11 cellular contexts compared by ENCODE assay signal in the genomic region with DNA sequence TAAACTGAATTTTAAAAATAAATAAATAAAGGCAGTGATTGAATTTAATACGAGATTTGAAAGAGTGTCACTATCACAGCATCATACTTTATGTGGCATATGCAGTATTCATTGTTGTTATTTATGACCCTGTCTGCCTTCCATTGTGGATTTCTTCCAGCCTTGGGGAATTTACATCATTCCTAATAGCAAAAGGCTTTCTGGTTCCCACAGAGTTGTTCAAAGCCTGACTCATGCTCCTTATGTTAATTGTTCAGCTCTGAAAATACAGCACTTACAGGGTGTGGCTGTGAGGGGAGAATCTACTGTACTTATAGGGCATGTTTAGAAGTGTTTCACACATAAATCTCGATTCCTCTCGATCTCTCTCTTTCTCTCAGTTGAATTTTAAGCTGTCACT. TPM values are rescaled to one million over a fixed set of nuclear protein-coding genes. Genes with fewer than 3 reads are reported as not detected.
DNase-seq lines count a peak whose midpoint lies in the region; ATAC-seq and TF ChIP-seq lines count a peak whose summit lies in the region.
"Had no signal": no experiment of that assay in that cellular context is flagged by ENCODE, and none has a peak within 500 bp of the region (broad histone marks: within the 10 kb centered on the region; RNA-seq: fewer than 3 reads in every experiment).

No MANE protein-coding gene starts in this region.

- H3K9me3 ChIP-seq in HUES48 (ENCODE audit: control insufficient read depth, insufficient read depth, low read length), result no peaks in the 10 kb centered on the region

- peaks cover 38% of the 10 kb centered on the region for H3K4me1 Mint-ChIP-seq in brain
- peaks cover 3% of the 10 kb centered on the region for H3K4me1 Mint-ChIP-seq in activated CD8-positive, alpha-beta memory T cell treated with anti-CD3 and anti-CD28 coated beads, Interleukin-2, amount 10 ng/mL, durations not matched to agents 7 days and 5 days
- H3K4me1 Mint-ChIP-seq: CD4-positive, CD25-positive, alpha-beta regulatory T cell had no signal

- H3K36me3 ChIP-seq in HUES48 (ENCODE audit: control insufficient read depth, insufficient read depth, low read length), result no peaks in the 10 kb centered on the region

- DNase-seq in AG04449 (ENCODE audit: low read depth, low spot score) (peak; percentile 88), kidney glomerular epithelial cell (lab: John Stamatoyannopoulos, UW) (peak; percentile 67), ureter (ENCODE audit: low spot score) (no peak)
- DNase-seq in activated CD8-positive, alpha-beta memory T cell treated with anti-CD3 and anti-CD28 coated beads, Interleukin-2, amount 10 ng/mL, durations not matched to agents 7 days and 5 days, result no peak
- DNase-seq in activated CD4-positive, alpha-beta T cell treated with anti-CD3 and anti-CD28 coated beads for 48 hours, result no peak
- DNase-seq: CD4-positive, CD25-positive, alpha-beta regulatory T cell; SHP77 had no signal

- no peak for ATAC-seq in activated CD8-positive, alpha-beta memory T cell treated with anti-CD3 and anti-CD28 coated beads, Interleukin-2, amount 10 ng/mL, durations not matched to agents 7 days and 5 days
- no peak for ATAC-seq in HG02759 (IDR thresholded peaks at IDR 0.05; ENCODE audit: unreplicated experiment)

- CTCF ChIA-PET in AG04449 (lab: Yijun Ruan, JAX), result interaction anchor here (0.8 to 2.0 kb wide), 2 partner anchors 8 to 52 kb away, joined by 5 read pairs; no protein-coding TSS in a partner anchor
- CTCF ChIA-PET in activated CD8-positive, alpha-beta memory T cell treated with anti-CD3 and anti-CD28 coated beads, Interleukin-2, amount 10 ng/mL, durations not matched to agents 7 days and 5 days (lab: Charles Lee), result no interaction called here

- H3K36me3 Mint-ChIP-seq in brain, result peaks cover 24% of the 10 kb centered on the region
- H3K36me3 Mint-ChIP-seq in activated CD8-positive, alpha-beta memory T cell treated with anti-CD3 and anti-CD28 coated beads, Interleukin-2, amount 10 ng/mL, durations not matched to agents 7 days and 5 days, result peaks cover 5% of the 10 kb centered on the region

- no peak overlapping the region for H3K4me3 ChIP-seq in AG04449 (ENCODE audit: low read depth, low read length)
- H3K4me3 ChIP-seq in HUES48 (ENCODE audit: low read depth, low read length), result peak overlapping the region; percentile 16; the same call in 1 of the 2 replicates

- H3K27me3 Mint-ChIP-seq in brain, result peaks cover 7% of the 10 kb centered on the region
- no peaks in the 10 kb centered on the region for H3K27me3 Mint-ChIP-seq in activated CD8-positive, alpha-beta memory T cell treated with anti-CD3 and anti-CD28 coated beads, Interleukin-2, amount 10 ng/mL, durations not matched to agents 7 days and 5 days
- H3K27me3 Mint-ChIP-seq: CD4-positive, CD25-positive, alpha-beta regulatory T cell; dendritic cell treated with granulocyte-macrophage colony-stimulating factor and Interleukin-4, amounts not matched to agents 40 ng/mL and 50 ng/mL, for 4 days had no signal

- peaks cover 23% of the 10 kb centered on the region for H3K4me1 ChIP-seq in HUES48 (ENCODE audit: control insufficient read depth, insufficient read depth, low read length)

- no peak overlapping the region for H3K9ac ChIP-seq in HUES48 (ENCODE audit: low read depth, low read length)

- no peaks in the 10 kb centered on the region for H3K27me3 ChIP-seq in HUES48 (ENCODE audit: control insufficient read depth, insufficient read depth, low read length)

- H3K27ac ChIP-seq in HUES48 (ENCODE audit: low read depth, low read length), result peak overlapping the region; percentile 88

- POLR2A ChIA-PET in AG04449 (lab: Yijun Ruan, JAX), result no interaction called here

- H3K27ac Mint-ChIP-seq in brain, result peak overlapping the region in 3 of 5 experiments; percentile 45 to 75 (median 69)
- no peak overlapping the region for H3K27ac Mint-ChIP-seq in activated CD8-positive, alpha-beta memory T cell treated with anti-CD3 and anti-CD28 coated beads, Interleukin-2, amount 10 ng/mL, durations not matched to agents 7 days and 5 days
- H3K27ac Mint-ChIP-seq: CD4-positive, CD25-positive, alpha-beta regulatory T cell; dendritic cell treated with granulocyte-macrophage colony-stimulating factor and Interleukin-4, amounts not matched to agents 40 ng/mL and 50 ng/mL, for 4 days had no signal

- peak overlapping the region in 2 of 5 experiments; percentile 1 to 5 for H3K4me3 Mint-ChIP-seq in brain
- no peak overlapping the region for H3K4me3 Mint-ChIP-seq in activated CD8-positive, alpha-beta memory T cell treated with anti-CD3 and anti-CD28 coated beads, Interleukin-2, amount 10 ng/mL, durations not matched to agents 7 days and 5 days
- H3K4me3 Mint-ChIP-seq: CD4-positive, CD25-positive, alpha-beta regulatory T cell; dendritic cell treated with granulocyte-macrophage colony-stimulating factor and Interleukin-4, amounts not matched to agents 40 ng/mL and 50 ng/mL, for 4 days had no signal

- peaks cover 0 to 8% (median 0%) of the 10 kb centered on the region in 5 experiments for H3K9me3 Mint-ChIP-seq in brain
- H3K9me3 Mint-ChIP-seq in activated CD8-positive, alpha-beta memory T cell treated with anti-CD3 and anti-CD28 coated beads, Interleukin-2, amount 10 ng/mL, durations not matched to agents 7 days and 5 days (ENCODE audit: low read depth), result no peaks in the 10 kb centered on the region
- H3K9me3 Mint-ChIP-seq: dendritic cell treated with granulocyte-macrophage colony-stimulating factor and Interleukin-4, amounts not matched to agents 40 ng/mL and 50 ng/mL, for 4 days had no signal

- no peak for TF ChIP-seq CTCF in AG04449 (IDR thresholded peaks at IDR 0.05; ENCODE audit: insufficient read depth, low read length, missing control alignments)
- no peak for TF ChIP-seq CTCF in brain (conservative IDR thresholded peaks at IDR 0.05)

RNA-seq across cellular contexts. Expression of a gene that starts 54.4 kb away (rescaled TPM):
- 15.6 TPM for polyA plus RNA-seq in brain (ENCODE audit: insufficient read depth, low read depth, low replicate concordance)
- 161 TPM for total RNA-seq in ureter
- under 1 TPM; 0.15 to 0.54 TPM for total RNA-seq in activated CD8-positive, alpha-beta memory T cell treated with anti-CD3 and anti-CD28 coated beads, Interleukin-2, amount 10 ng/mL, durations not matched to agents 7 days and 5 days

Comparison
In these comparisons a context has a peak if more than half of its experiments do, and no peak if none do; other contexts are left out.
1. DNase-seq: peak in AG04449 (single experiment) and kidney glomerular epithelial cell (single experiment); none in ureter (single experiment), activated CD8-positive, alpha-beta memory T cell treated with anti-CD3 and anti-CD28 coated beads, Interleukin-2, amount 10 ng/mL, durations not matched to agents 7 days and 5 days (single experiment) and activated CD4-positive, alpha-beta T cell treated with anti-CD3 and anti-CD28 coated beads for 48 hours (single experiment).
2. RNA of a gene that starts 54.4 kb away (total RNA-seq): 161 TPM in ureter (single experiment); 0.15 to 0.54 TPM in activated CD8-positive, alpha-beta memory T cell treated with anti-CD3 and anti-CD28 coated beads, Interleukin-2, amount 10 ng/mL, durations not matched to agents 7 days and 5 days; every median in the first group is over 100 times any median in the second.